In genomic region chr19:7522072-7522922, GRCh38 we compare ENCODE assay signal across 1 cellular context.
TF ChIP-seq lines count a peak whose summit lies in the region.

Gene MCOLN1, plus strand, starts transcription at chr19:7522624. Its CDS starts 127 bp downstream, at chr19:7522751.

TF ChIP-seq in GM12878, 131 proteins besides CTCF, POLR2A, EP300 and RAD21 (continued from another document and continues in another):
- TF ChIP-seq IRF5 (IDR thresholded peaks at IDR 0.05; ENCODE audit: borderline replicate concordance) (no peak), ZNF274 (IDR thresholded peaks at IDR 0.05; ENCODE audit: insufficient read depth, insufficient read length) (no peak), NFXL1 (IDR thresholded peaks at IDR 0.05; ENCODE audit: borderline replicate concordance) (no peak), CBFB (IDR thresholded peaks at IDR 0.05; ENCODE audit: low read depth) (0 out of 2 replicates have a peak, but pooled peaks have one; percentile 30), SRF (IDR thresholded peaks at IDR 0.05; ENCODE audit: low read depth in 2 of 2, low read length in 2 of 2) (peak in 1 of 2 experiments; percentile 54; a peak in 1 of 4 replicates), RCOR1 (conservative IDR thresholded peaks at IDR 0.05; ENCODE audit: low read depth, low read length) (no peak), TCF3 (IDR thresholded peaks at IDR 0.05; ENCODE audit: borderline replicate concordance, insufficient read depth, low read depth, low read length) (0 out of 2 replicates have a peak, but pooled peaks have one; percentile 32), NR2C1 (IDR thresholded peaks at IDR 0.05) (peak; percentile 73), HDAC6 (IDR thresholded peaks at IDR 0.05; ENCODE audit: unreplicated experiment) (no peak), DPF2 (IDR thresholded peaks at IDR 0.05) (peak; percentile 90), SUZ12 (IDR thresholded peaks at IDR 0.05; ENCODE audit: unreplicated experiment) (no peak), BHLHE40 (IDR thresholded peaks at IDR 0.05; ENCODE audit: borderline replicate concordance in 1 of 2, low read depth in 2 of 2, low read length in 1 of 2) (peak; percentile 94 to 100), MXI1 (IDR thresholded peaks at IDR 0.05; ENCODE audit: low read depth, low read length) (peak; percentile 92), SIX5 (IDR thresholded peaks at IDR 0.05; ENCODE audit: low read depth, low read length, severe bottlenecking) (peak; percentile 34), STAT3 (IDR thresholded peaks at IDR 0.05; ENCODE audit: low read depth, low read length) (no peak), ATF3 (IDR thresholded peaks at IDR 0.05; ENCODE audit: borderline replicate concordance, extremely low read depth, low read depth, low read length) (peak; percentile 100), ZSCAN29 (IDR thresholded peaks at IDR 0.05) (no peak), CREB1 (IDR thresholded peaks at IDR 0.05; ENCODE audit: low read depth) (peak; percentile 77), USF1 (IDR thresholded peaks at IDR 0.05; ENCODE audit: borderline replicate concordance, extremely low read length, insufficient read depth, low read depth, low read length) (peak; percentile 100), PAX5 (IDR thresholded peaks at IDR 0.05; ENCODE audit: borderline replicate concordance, low read depth, low read length) (peak; percentile 65; the same call in 1 of the 2 replicates), KAT2A (conservative IDR thresholded peaks at IDR 0.05; ENCODE audit: control insufficient read depth, low read depth, low read length) (no peak), POLR2AphosphoS2 (IDR thresholded peaks at IDR 0.05; ENCODE audit: low read depth, low read length) (no peak), BCL3 (IDR thresholded peaks at IDR 0.05; ENCODE audit: borderline replicate concordance, insufficient read depth, low read depth, low read length, poor library complexity, severe bottlenecking) (peak; percentile 33), ZNF592 (IDR thresholded peaks at IDR 0.05) (peak; percentile 65; the same call in 1 of the 2 replicates), E2F8 (IDR thresholded peaks at IDR 0.05; ENCODE audit: low read depth, partially characterized antibody) (no peak), IKZF2 (IDR thresholded peaks at IDR 0.05) (peak in 1 of 2 experiments; percentile 30; a peak in 2 of 4 replicates), MTA3 (IDR thresholded peaks at IDR 0.05; ENCODE audit: borderline replicate concordance, low read length) (no peak), PML (IDR thresholded peaks at IDR 0.05; ENCODE audit: low read length) (no peak), GABPA (IDR thresholded peaks at IDR 0.05; ENCODE audit: low read depth) (no peak), MEF2B (IDR thresholded peaks at IDR 0.05; ENCODE audit: partially characterized antibody, poor library complexity, severe bottlenecking) (peak; percentile 70), PAX8 (IDR thresholded peaks at IDR 0.05) (no peak), SP1 (IDR thresholded peaks at IDR 0.05; ENCODE audit: low read depth, low read length) (peak; percentile 91), SMARCA5 (IDR thresholded peaks at IDR 0.05) (no peak), REST (IDR thresholded peaks at IDR 0.05; ENCODE audit: low read depth, low read length) (no peak), RB1 (IDR thresholded peaks at IDR 0.05; ENCODE audit: borderline replicate concordance) (peak; percentile 81; the same call in 1 of the 2 replicates), ATF7 (IDR thresholded peaks at IDR 0.05; ENCODE audit: low read depth) (0 out of 2 replicates have a peak, but pooled peaks have one; percentile 35), ZNF24 (IDR thresholded peaks at IDR 0.05) (peak; percentile 13; the same call in 1 of the 2 replicates), MYC (IDR thresholded peaks at IDR 0.05; ENCODE audit: insufficient read depth, insufficient read length, insufficient replicate concordance, low read length, severe bottlenecking) (no peak), CHD1 (IDR thresholded peaks at IDR 0.05; ENCODE audit: low read depth, low read length) (no peak), PBX3 (IDR thresholded peaks at IDR 0.05; ENCODE audit: insufficient replicate concordance, low read depth, low read length) (no peak), POU2F2 (IDR thresholded peaks at IDR 0.05; ENCODE audit: borderline replicate concordance, low read depth, low read length) (peak; percentile 67; the same call in 1 of the 3 replicates), CHD2 (IDR thresholded peaks at IDR 0.05; ENCODE audit: borderline replicate concordance, low read depth, low read length) (peak; percentile 97), GATAD2B (conservative IDR thresholded peaks at IDR 0.05; ENCODE audit: low read depth) (peak; percentile 77), LARP7 (IDR thresholded peaks at IDR 0.05) (peak; percentile 94), NKRF (conservative IDR thresholded peaks at IDR 0.05) (peak; percentile 99), SREBF1 (IDR thresholded peaks at IDR 0.05; ENCODE audit: low read length) (peak; percentile 80)
